12 cellular contexts compared by ENCODE assay signal in genomic region chr16:14013145-14013570, GRCh38. TPM values are rescaled to one million over a fixed set of nuclear protein-coding genes. Genes with fewer than 3 reads are reported as not detected.
DNase-seq lines count a peak whose midpoint lies in the region; ATAC-seq and TF ChIP-seq lines count a peak whose summit lies in the region.
"Had no signal": no experiment of that assay in that cellular context is flagged by ENCODE, and none has a peak within 500 bp of the region (broad histone marks: within the 10 kb centered on the region; RNA-seq: fewer than 3 reads in every experiment).

No MANE protein-coding gene starts in this region.

- H3K27me3 Mint-ChIP-seq in nephron progenitor cell (ENCODE audit: low read depth, poor library complexity), result peaks cover 14% of the 10 kb centered on the region

- H3K9me3 Mint-ChIP-seq in nephron progenitor cell, result no peaks in the 10 kb centered on the region
- H3K9me3 Mint-ChIP-seq: activated naive CD8-positive, alpha-beta T cell treated with anti-CD3 and anti-CD28 coated beads, Interleukin-2, amount 10 ng/mL, durations not matched to agents 7 days and 5 days; memory B cell had no signal

- H3K4me3 Mint-ChIP-seq in nephron progenitor cell, result peak overlapping the region; percentile 23
- H3K4me3 Mint-ChIP-seq: activated CD8-positive, alpha-beta T cell treated with anti-CD3 and anti-CD28 coated beads, Interleukin-2, amount 10 ng/mL, durations not matched to agents 7 days and 5 days; activated naive CD8-positive, alpha-beta T cell treated with anti-CD3 and anti-CD28 coated beads, Interleukin-2, amount 10 ng/mL, durations not matched to agents 7 days and 5 days; memory B cell had no signal

- ATAC-seq in heart right ventricle, result peak in 1 of 8 donors; percentile 22
- no peak for ATAC-seq in left ventricle myocardium superior
- ATAC-seq in upper lobe of right lung, result no peak
- ATAC-seq: activated CD8-positive, alpha-beta T cell treated with anti-CD3 and anti-CD28 coated beads, Interleukin-2, amount 10 ng/mL, durations not matched to agents 7 days and 5 days had no signal

- no peak for TF ChIP-seq CTCF in heart right ventricle (IDR thresholded peaks at IDR 0.05)
- no peak for TF ChIP-seq CTCF in coronary artery (IDR thresholded peaks at IDR 0.05)
- TF ChIP-seq CTCF in nephron progenitor cell (IDR thresholded peaks at IDR 0.05), result no peak
- TF ChIP-seq CTCF in upper lobe of right lung (IDR thresholded peaks at IDR 0.05), result no peak

- 81 to 85% methylated on average over 4 of the region's 4 CpGs for WGBS in heart right ventricle, 2 donors

- H3K27me3 ChIP-seq in heart right ventricle, result no peaks in the 10 kb centered on the region
- no peaks in the 10 kb centered on the region for H3K27me3 ChIP-seq in upper lobe of right lung

- no peaks in the 10 kb centered on the region for H3K36me3 ChIP-seq in heart right ventricle
- H3K36me3 ChIP-seq in upper lobe of right lung, result no peaks in the 10 kb centered on the region

- H3K9me3 ChIP-seq in heart right ventricle (no peaks in the 10 kb centered on the region), upper lobe of right lung (no peaks in the 10 kb centered on the region)

- H3K4me1 ChIP-seq in heart right ventricle, result peaks cover 9 to 59% (median 51%) of the 10 kb centered on the region in 9 donors
- peaks cover 26% of the 10 kb centered on the region for H3K4me1 ChIP-seq in upper lobe of right lung

- H3K4me1 Mint-ChIP-seq in nephron progenitor cell, result peaks cover 47% of the 10 kb centered on the region
- H3K4me1 Mint-ChIP-seq: memory B cell had no signal

- intact Hi-C loops in heart right ventricle (cut with DNase I), result loop anchor here in 2 of 10 donors (10.0 kb wide), 2 partner anchors 182 to 272 kb away; no protein-coding TSS in a partner anchor
- intact Hi-C loops in left ventricle myocardium superior (cut with micrococcal nuclease), result no loop called here
- intact Hi-C loops in upper lobe of right lung (cut with DNase I), result no loop called here
- intact Hi-C loops in head of caudate nucleus (cut with DNase I), result no loop called here

- DNase-seq in heart right ventricle (no peak), left ventricle myocardium superior (no peak), coronary artery (ENCODE audit: low spot score) (no peak), nephron progenitor cell (no peak), upper lobe of right lung (no peak), AML-193 (lab: John Stamatoyannopoulos, UW) (no peak), head of caudate nucleus (no peak)
- DNase-seq in activated CD4-positive, alpha-beta T cell treated with anti-CD3 and anti-CD28 coated beads for 48 hours, result no peak
- DNase-seq: activated CD8-positive, alpha-beta T cell treated with anti-CD3 and anti-CD28 coated beads, Interleukin-2, amount 10 ng/mL, durations not matched to agents 7 days and 5 days; activated naive CD8-positive, alpha-beta T cell treated with anti-CD3 and anti-CD28 coated beads, Interleukin-2, amount 10 ng/mL, durations not matched to agents 7 days and 5 days; Kasumi-1 had no signal

- H3K27ac Mint-ChIP-seq in nephron progenitor cell, result peak overlapping the region; percentile 55
- H3K27ac Mint-ChIP-seq: activated CD8-positive, alpha-beta T cell treated with anti-CD3 and anti-CD28 coated beads, Interleukin-2, amount 10 ng/mL, durations not matched to agents 7 days and 5 days; activated naive CD8-positive, alpha-beta T cell treated with anti-CD3 and anti-CD28 coated beads, Interleukin-2, amount 10 ng/mL, durations not matched to agents 7 days and 5 days; memory B cell had no signal

- H3K27ac ChIP-seq in heart right ventricle, result peak overlapping the region in 9 of 10 donors; percentile 5 to 82 (median 62)
- H3K27ac ChIP-seq in coronary artery, result peak overlapping the region in 1 of 2 donors; percentile 81
- peak overlapping the region; percentile 60 for H3K27ac ChIP-seq in upper lobe of right lung

- no peaks in the 10 kb centered on the region for H3K36me3 Mint-ChIP-seq in nephron progenitor cell (ENCODE audit: low read depth)
- H3K36me3 Mint-ChIP-seq: activated naive CD8-positive, alpha-beta T cell treated with anti-CD3 and anti-CD28 coated beads, Interleukin-2, amount 10 ng/mL, durations not matched to agents 7 days and 5 days; memory B cell had no signal

- H3K4me3 ChIP-seq in heart right ventricle (peak overlapping the region in 2 of 10 donors; percentile 6 to 20), coronary artery (peak overlapping the region; percentile 11), upper lobe of right lung (no peak overlapping the region)

RNA-seq across cellular contexts. Expression of gene MRTFB, which starts 58.0 kb away (rescaled TPM):
- total RNA-seq in heart right ventricle (10 to 100 TPM; 20.9 to 41.8 (median 33.0) TPM), left ventricle myocardium superior (26.2 TPM), upper lobe of right lung (54.7 TPM)
- 10 to 100 TPM in 1 of 2 donors, 1 to 10 TPM in 1; 4.1 to 10.5 TPM for polyA plus RNA-seq in heart right ventricle
